In genomic region chr6:106359989-106360409, GRCh38 we compare ENCODE assay signal across 8 cellular contexts. TPM values are rescaled to one million over a fixed set of nuclear protein-coding genes. Genes with fewer than 3 reads are reported as not detected.
A peak's percentile ranks its signal among the peaks of the same experiment; 100 is the strongest.
DNase-seq lines count a peak whose midpoint lies in the region; ATAC-seq and TF ChIP-seq lines count a peak whose summit lies in the region.

No MANE protein-coding gene starts in this region.

- no peaks in the 10 kb centered on the region for H3K36me3 ChIP-seq in brain microvascular endothelial cell (replicated peaks)

- POLR2A ChIA-PET in AG04449 (lab: Yijun Ruan, JAX), result no interaction called here

- H3K4me1 ChIP-seq in mononuclear cell (ENCODE audit: insufficient read depth, low read length), result peaks cover 16% of the 10 kb centered on the region

- H3K27me3 ChIP-seq in brain microvascular endothelial cell (replicated peaks) (peaks cover 21% of the 10 kb centered on the region), mononuclear cell (ENCODE audit: insufficient read depth, low read length) (peaks cover 73% of the 10 kb centered on the region)

- ATAC-seq in HG03066 (IDR thresholded peaks at IDR 0.05; ENCODE audit: low read depth, unreplicated experiment), result peak; percentile 22
- ATAC-seq in GM18873 (IDR thresholded peaks at IDR 0.05; ENCODE audit: low FRiP score, unreplicated experiment), result no peak

- no peak overlapping the region for H3K27ac ChIP-seq in brain microvascular endothelial cell

- DNase-seq in AG04449 (ENCODE audit: low read depth, low spot score) (no peak), brain microvascular endothelial cell (no peak), SHP77 treated with DMSO at 0.1 percent for 48 hours (lab: John Stamatoyannopoulos, UW) (no peak)
- no peak for DNase-seq in stimulated activated CD4-positive, alpha-beta T cell treated with anti-CD3 and anti-CD28 coated beads, Interleukin-12 subunit alpha, Interleukin-12 subunit beta, amount 100 ng/mL, for 4 hours
- DNase-seq in activated CD8-positive, alpha-beta memory T cell treated with anti-CD3 and anti-CD28 coated beads, Interleukin-2, amount 50 U/mL, for 48 hours, result no peak

- in situ Hi-C loops in brain microvascular endothelial cell (cut with HindIII; ENCODE audit: low pct_ligation_motif_present, low sequenced_read_pairs), result no loop called here

- H3K4me3 ChIP-seq in AG04449 (ENCODE audit: low read depth, low read length) (peak overlapping the region; percentile 41), brain microvascular endothelial cell (ENCODE audit: low read depth, low read length) (peak overlapping the region; percentile 51), mononuclear cell (ENCODE audit: low read length) (peak overlapping the region; percentile 20)

- CTCF ChIA-PET in AG04449 (lab: Yijun Ruan, JAX), result interaction anchor here (0.6 to 3.3 kb wide), 14 partner anchors 9 to 731 kb away, joined by 3 to 35 read pairs (median 4); no protein-coding TSS in a partner anchor

- no peak for TF ChIP-seq CTCF in AG04449 (IDR thresholded peaks at IDR 0.05; ENCODE audit: insufficient read depth, low read length, missing control alignments)
- TF ChIP-seq CTCF in brain microvascular endothelial cell (IDR thresholded peaks at IDR 0.05; ENCODE audit: low read depth, low read length, missing control alignments), result no peak

- H3K9me3 ChIP-seq in mononuclear cell (ENCODE audit: low read depth, low read length), result no peaks in the 10 kb centered on the region

RNA-seq across cellular contexts. Expression of gene CRYBG1, which starts 0.5 kb away (rescaled TPM):
- total RNA-seq in mononuclear cell, result 60.9 TPM

RNA-seq across cellular contexts. Expression of gene ATG5, which starts 34.4 kb away (rescaled TPM):
- total RNA-seq in mononuclear cell, result 62.8 TPM
